16 cellular contexts compared by ENCODE assay signal in genomic region chr1:9058465-9058864, GRCh38. TPM values are rescaled to one million over a fixed set of nuclear protein-coding genes. Genes with fewer than 3 reads are reported as not detected.
A peak's percentile ranks its signal among the peaks of the same experiment; 100 is the strongest.
DNase-seq lines count a peak whose midpoint lies in the region; ATAC-seq and TF ChIP-seq lines count a peak whose summit lies in the region.
"Had no signal": no experiment of that assay in that cellular context is flagged by ENCODE, and none has a peak within 500 bp of the region (broad histone marks: within the 10 kb centered on the region; RNA-seq: fewer than 3 reads in every experiment).

No MANE protein-coding gene starts in this region.

- H3K4me3 ChIP-seq in AG09309 (ENCODE audit: control insufficient read depth, low read depth, low read length) (no peak overlapping the region), epithelial cell of proximal tubule (ENCODE audit: low read depth, low read length) (no peak overlapping the region)
- H3K4me3 ChIP-seq in CD8-positive, alpha-beta memory T cell (ENCODE audit: low read length), result no peak overlapping the region

- H3K4me1 ChIP-seq in CD8-positive, alpha-beta memory T cell (ENCODE audit: insufficient read depth, low read length), result no peaks in the 10 kb centered on the region

- DNase-seq in AG09309 (ENCODE audit: low read depth), result no peak
- DNase-seq in M059J (ENCODE audit: low read depth), result peak; percentile 22
- no peak for DNase-seq in epithelial cell of proximal tubule (ENCODE audit: low read depth)
- no peak for DNase-seq in neural crest cell (ENCODE audit: low read depth, low spot score)
- DNase-seq in CD8-positive, alpha-beta memory T cell, result no peak
- DNase-seq in effector memory CD8-positive, alpha-beta T cell, result no peak
- DNase-seq in putamen (ENCODE audit: low spot score), result no peak
- DNase-seq in NCI-H345 (lab: John Stamatoyannopoulos, UW), result no peak
- DNase-seq: GF-D8, head of caudate nucleus, NCI-H1694, NCI-H748 treated with DMSO at 0.1 percent for 48 hours, Right ventricle myocardium superior had no signal

- no peaks in the 10 kb centered on the region for H3K4me1 Mint-ChIP-seq in neural crest cell
- H3K4me1 Mint-ChIP-seq in CD8-positive, alpha-beta memory T cell, result no peaks in the 10 kb centered on the region
- no peaks in the 10 kb centered on the region for H3K4me1 Mint-ChIP-seq in effector memory CD8-positive, alpha-beta T cell (ENCODE audit: low read depth in 2 of 2)

- no peaks in the 10 kb centered on the region for H3K9me3 Mint-ChIP-seq in neural crest cell
- H3K9me3 Mint-ChIP-seq in CD8-positive, alpha-beta memory T cell, result no peaks in the 10 kb centered on the region
- no peaks in the 10 kb centered on the region for H3K9me3 Mint-ChIP-seq in effector memory CD8-positive, alpha-beta T cell
- H3K9me3 Mint-ChIP-seq: stimulated activated naive CD8-positive, alpha-beta T cell treated with anti-CD3 and anti-CD28 coated beads, Interleukin-15, Interleukin-2, amounts not matched to agents 100 ng/mL and 50 ng/mL, for 24 hours had no signal

- CTCF ChIA-PET in CD8-positive, alpha-beta memory T cell (lab: Charles Lee), result no interaction called here

- no peaks in the 10 kb centered on the region for H3K36me3 ChIP-seq in CD8-positive, alpha-beta memory T cell (ENCODE audit: insufficient read depth, low read length)

- no peaks in the 10 kb centered on the region for H3K27me3 Mint-ChIP-seq in neural crest cell (ENCODE audit: low read depth)
- peaks cover 1 to 4% of the 10 kb centered on the region in 2 donors for H3K27me3 Mint-ChIP-seq in CD8-positive, alpha-beta memory T cell
- H3K27me3 Mint-ChIP-seq in effector memory CD8-positive, alpha-beta T cell, result peaks cover 0 to 6% of the 10 kb centered on the region in 2 donors
- H3K27me3 Mint-ChIP-seq: stimulated activated naive CD8-positive, alpha-beta T cell treated with anti-CD3 and anti-CD28 coated beads, Interleukin-15, Interleukin-2, amounts not matched to agents 100 ng/mL and 50 ng/mL, for 24 hours had no signal

- no peaks in the 10 kb centered on the region for H3K9me3 ChIP-seq in CD8-positive, alpha-beta memory T cell (ENCODE audit: low read length)

- no peak overlapping the region for H3K27ac ChIP-seq in CD8-positive, alpha-beta memory T cell (ENCODE audit: low read depth, low read length)

- TF ChIP-seq CTCF in AG09309 (IDR thresholded peaks at IDR 0.05; ENCODE audit: control insufficient read depth, insufficient read depth, low read depth, low read length, missing control alignments) (peak; percentile 34), epithelial cell of proximal tubule (conservative IDR thresholded peaks at IDR 0.05; ENCODE audit: low read depth, low read length) (peak; percentile 46), neural crest cell (conservative IDR thresholded peaks at IDR 0.05) (peak; percentile 19)

- no peak overlapping the region for H3K4me3 Mint-ChIP-seq in neural crest cell
- H3K4me3 Mint-ChIP-seq in CD8-positive, alpha-beta memory T cell, result no peak overlapping the region
- H3K4me3 Mint-ChIP-seq in effector memory CD8-positive, alpha-beta T cell, result no peak overlapping the region
- H3K4me3 Mint-ChIP-seq: CD14-positive monocyte; stimulated activated naive CD8-positive, alpha-beta T cell treated with anti-CD3 and anti-CD28 coated beads, Interleukin-15, Interleukin-2, amounts not matched to agents 100 ng/mL and 50 ng/mL, for 24 hours had no signal

- no peaks in the 10 kb centered on the region for H3K36me3 Mint-ChIP-seq in neural crest cell (ENCODE audit: low read depth)
- no peaks in the 10 kb centered on the region for H3K36me3 Mint-ChIP-seq in CD8-positive, alpha-beta memory T cell
- no peaks in the 10 kb centered on the region for H3K36me3 Mint-ChIP-seq in effector memory CD8-positive, alpha-beta T cell (ENCODE audit: insufficient read depth)

- ATAC-seq in effector memory CD8-positive, alpha-beta T cell (replicated peaks), result no peak

- POLR2A ChIA-PET in CD8-positive, alpha-beta memory T cell (lab: Charles Lee), result no interaction called here

- no peaks in the 10 kb centered on the region for H3K27me3 ChIP-seq in CD8-positive, alpha-beta memory T cell (ENCODE audit: insufficient read depth, low read length, poor library complexity, severe bottlenecking)

- no peak overlapping the region for H3K27ac Mint-ChIP-seq in neural crest cell (ENCODE audit: unreplicated experiment)
- no peak overlapping the region for H3K27ac Mint-ChIP-seq in CD8-positive, alpha-beta memory T cell
- H3K27ac Mint-ChIP-seq in effector memory CD8-positive, alpha-beta T cell, result no peak overlapping the region
- H3K27ac Mint-ChIP-seq: stimulated activated naive CD8-positive, alpha-beta T cell treated with anti-CD3 and anti-CD28 coated beads, Interleukin-15, Interleukin-2, amounts not matched to agents 100 ng/mL and 50 ng/mL, for 24 hours had no signal

RNA-seq across cellular contexts. Expression of gene SLC2A5, which starts 11.0 kb away (rescaled TPM):
- 4.2 and 7.1 TPM in 2 replicates for total RNA-seq in M059J (2014; rRNA removed; shearing (Covaris generic))
- total RNA-seq in epithelial cell of proximal tubule (not detected in 2 replicates), neural crest cell (not detected in 2 replicates)
- not detected for total RNA-seq in CD8-positive, alpha-beta memory T cell
- not detected for polyA plus RNA-seq in CD8-positive, alpha-beta memory T cell

RNA-seq across cellular contexts. Expression of gene SLC2A7, which starts 32.2 kb away (rescaled TPM):
- not detected in 2 replicates for total RNA-seq in M059J (2014; rRNA removed; shearing (Covaris generic))
- not detected in 2 replicates for total RNA-seq in epithelial cell of proximal tubule
- total RNA-seq in neural crest cell, result not detected in 2 replicates
- total RNA-seq in CD8-positive, alpha-beta memory T cell, result not detected
- not detected for polyA plus RNA-seq in CD8-positive, alpha-beta memory T cell
- total RNA-seq: lung microvascular endothelial cell, Right ventricle myocardium superior had no signal
- polyA plus RNA-seq: CD14-positive monocyte had no signal
